In genomic region chr2:108377815-108378630, GRCh38 we compare ENCODE assay signal across 10 cellular contexts. TPM values are rescaled to one million over a fixed set of nuclear protein-coding genes. Genes with fewer than 3 reads are reported as not detected.
DNase-seq lines count a peak whose midpoint lies in the region; ATAC-seq and TF ChIP-seq lines count a peak whose summit lies in the region.
"Had no signal": no experiment of that assay in that cellular context is flagged by ENCODE, and none has a peak within 500 bp of the region (broad histone marks: within the 10 kb centered on the region; RNA-seq: fewer than 3 reads in every experiment).

SULT1C4 (plus strand) TSS chr2:108377954; CDS start chr2:108378338, 384 bp downstream.

- peak within 1 kb of the TSS in 1 of 10 donors; percentile 53 for H3K4me3 Mint-ChIP-seq in naive thymus-derived CD4-positive, alpha-beta T cell
- H3K4me3 Mint-ChIP-seq in CD8-positive, alpha-beta T cell: no peak within 1 kb of the TSS

- no peak for TF ChIP-seq EP300 in upper lobe of left lung (IDR thresholded peaks at IDR 0.05)

- no peak within 1 kb of the TSS for H3K4me3 ChIP-seq in naive thymus-derived CD4-positive, alpha-beta T cell (ENCODE audit: low read length)
- H3K4me3 ChIP-seq in upper lobe of left lung: peak within 1 kb of the TSS; percentile 34 to 49 (median 42)
- no peak within 1 kb of the TSS for H3K4me3 ChIP-seq in CD8-positive, alpha-beta T cell (ENCODE audit: low read depth, low read length)

- DNase-seq in UCSD-AML1 (lab: John Stamatoyannopoulos, UW; ENCODE audit: unreplicated experiment) (peak; percentile 77), Right ventricle myocardium inferior (ENCODE audit: missing footprints) (peak; percentile 75), upper lobe of left lung (peak; percentile 23 to 60), NCI-H345 treated with DMSO at 0.1 percent for 48 hours (lab: John Stamatoyannopoulos, UW; ENCODE audit: unreplicated experiment) (no peak), NCI-H2081 (lab: John Stamatoyannopoulos, UW) (no peak), GM03348 (ENCODE audit: low spot score) (no peak)
- no peak for DNase-seq in naive thymus-derived CD4-positive, alpha-beta T cell
- no peak for DNase-seq in CD8-positive, alpha-beta T cell
- DNase-seq: stimulated activated CD4-positive, alpha-beta T cell treated with anti-CD3 and anti-CD28 coated beads, Interleukin-2, amount 100 ng/mL, for 24 hours had no signal

- H3K36me3 ChIP-seq in naive thymus-derived CD4-positive, alpha-beta T cell (ENCODE audit: control insufficient read depth in 2 of 3, insufficient read depth in 3 of 3, low read length in 3 of 3): no peaks in the 10 kb centered on the region
- H3K36me3 ChIP-seq in upper lobe of left lung: peaks cover 0 to 7% (median 0%) of the 10 kb centered on the region in 4 donors
- no peaks in the 10 kb centered on the region for H3K36me3 ChIP-seq in CD8-positive, alpha-beta T cell (ENCODE audit: insufficient read depth, low read length)

- peak within 1 kb of the TSS in 1 of 9 donors; percentile 43 for H3K27ac Mint-ChIP-seq in naive thymus-derived CD4-positive, alpha-beta T cell
- no peak within 1 kb of the TSS for H3K27ac Mint-ChIP-seq in CD8-positive, alpha-beta T cell

- no peaks in the 10 kb centered on the region for H3K27me3 ChIP-seq in naive thymus-derived CD4-positive, alpha-beta T cell (ENCODE audit: control insufficient read depth in 2 of 2, insufficient read depth in 2 of 2, low read length in 2 of 2)
- no peaks in the 10 kb centered on the region for H3K27me3 ChIP-seq in upper lobe of left lung
- no peaks in the 10 kb centered on the region for H3K27me3 ChIP-seq in CD8-positive, alpha-beta T cell (ENCODE audit: insufficient read depth, low read length)

- H3K36me3 Mint-ChIP-seq in naive thymus-derived CD4-positive, alpha-beta T cell: no peaks in the 10 kb centered on the region
- no peaks in the 10 kb centered on the region for H3K36me3 Mint-ChIP-seq in CD8-positive, alpha-beta T cell

- 15 to 20% methylated on average over 11 to 13 of the region's 13 CpGs for WGBS in upper lobe of left lung, 2 donors

- H3K9me3 Mint-ChIP-seq in naive thymus-derived CD4-positive, alpha-beta T cell: no peaks in the 10 kb centered on the region
- no peaks in the 10 kb centered on the region for H3K9me3 Mint-ChIP-seq in CD8-positive, alpha-beta T cell

- ATAC-seq in Right ventricle myocardium inferior (peak; percentile 78), upper lobe of left lung (ENCODE audit: low FRiP score in 2 of 2) (peak; percentile 58 to 70)
- peak; percentile 38 for ATAC-seq in naive thymus-derived CD4-positive, alpha-beta T cell
- no peak for ATAC-seq in CD8-positive, alpha-beta T cell

- peak in 2 of 4 donors; percentile 14 to 35 for TF ChIP-seq POLR2A in upper lobe of left lung (IDR thresholded peaks at IDR 0.05)

- no peak within 1 kb of the TSS for H3K27ac ChIP-seq in naive thymus-derived CD4-positive, alpha-beta T cell (ENCODE audit: low read depth, low read length)
- peak within 1 kb of the TSS; percentile 77 to 93 (median 82) for H3K27ac ChIP-seq in upper lobe of left lung
- no peak within 1 kb of the TSS for H3K27ac ChIP-seq in CD8-positive, alpha-beta T cell (ENCODE audit: low read depth, low read length)

- POLR2A ChIA-PET in naive thymus-derived CD4-positive, alpha-beta T cell (lab: Charles Lee): no interaction called here
- POLR2A ChIA-PET in CD8-positive, alpha-beta T cell (lab: Charles Lee): no interaction called here

- no peaks in the 10 kb centered on the region for H3K9me3 ChIP-seq in naive thymus-derived CD4-positive, alpha-beta T cell (ENCODE audit: control insufficient read depth in 2 of 3, low read length in 3 of 3)
- H3K9me3 ChIP-seq in upper lobe of left lung: no peaks in the 10 kb centered on the region
- no peaks in the 10 kb centered on the region for H3K9me3 ChIP-seq in CD8-positive, alpha-beta T cell (ENCODE audit: low read length)

- peaks cover 0 to 3% (median 0%) of the 10 kb centered on the region in 7 donors for H3K4me1 Mint-ChIP-seq in naive thymus-derived CD4-positive, alpha-beta T cell
- no peaks in the 10 kb centered on the region for H3K4me1 Mint-ChIP-seq in CD8-positive, alpha-beta T cell (ENCODE audit: low read depth)

- H3K4me1 ChIP-seq in naive thymus-derived CD4-positive, alpha-beta T cell (ENCODE audit: control insufficient read depth in 2 of 2, insufficient read depth in 2 of 2, low read length in 2 of 2): no peaks in the 10 kb centered on the region
- peaks cover 0 to 10% (median 5%) of the 10 kb centered on the region in 4 donors for H3K4me1 ChIP-seq in upper lobe of left lung
- no peaks in the 10 kb centered on the region for H3K4me1 ChIP-seq in CD8-positive, alpha-beta T cell (ENCODE audit: insufficient read depth, low read length)

- intact Hi-C loops in Right ventricle myocardium inferior (cut with DNase I): no loop called here
- intact Hi-C loops in naive thymus-derived CD4-positive, alpha-beta T cell (cut with micrococcal nuclease): no loop called here
- intact Hi-C loops in CD8-positive, alpha-beta T cell (cut with DNase I, micrococcal nuclease): no loop called here

- peaks cover 5 to 19% (median 7%) of the 10 kb centered on the region in 5 donors for H3K27me3 Mint-ChIP-seq in naive thymus-derived CD4-positive, alpha-beta T cell
- peaks cover 8% of the 10 kb centered on the region for H3K27me3 Mint-ChIP-seq in CD8-positive, alpha-beta T cell (ENCODE audit: low read depth)

- TF ChIP-seq CTCF in upper lobe of left lung (IDR thresholded peaks at IDR 0.05): no peak
- TF ChIP-seq CTCF in CD8-positive, alpha-beta T cell (IDR thresholded peaks at IDR 0.05): no peak

- CTCF ChIA-PET in naive thymus-derived CD4-positive, alpha-beta T cell (lab: Charles Lee): no interaction called here
- CTCF ChIA-PET in CD8-positive, alpha-beta T cell (lab: Charles Lee): interaction anchor here (1.1 kb wide), 1 partner anchor 14 kb away, joined by 3 read pairs; no protein-coding TSS in a partner anchor

RNA-seq across cellular contexts. Expression of gene SULT1C4, which starts in this region (rescaled TPM):
- 2.0 TPM for total RNA-seq in Right ventricle myocardium inferior
- under 1 TPM in 1 of 5 experiments, not detected in 4; 0.78 TPM for total RNA-seq in naive thymus-derived CD4-positive, alpha-beta T cell
- polyA plus RNA-seq in naive thymus-derived CD4-positive, alpha-beta T cell: not detected
- total RNA-seq in upper lobe of left lung: 10 to 100 TPM in 2 of 6 donors, 1 to 10 TPM in 4; 4.3 to 15.4 (median 9.0) TPM
- not detected for total RNA-seq in CD8-positive, alpha-beta T cell
- total RNA-seq: HT1080 had no signal

Comparison
In these comparisons a context has a peak if more than half of its experiments do, and no peak if none do; other contexts are left out.
1. Peak in ATAC-seq in naive thymus-derived CD4-positive, alpha-beta T cell; RNA of the gene not detected or under 1 TPM.
2. DNase-seq: peak in UCSD-AML1 (single experiment), Right ventricle myocardium inferior (single experiment) and upper lobe of left lung (2 of 2); none in naive thymus-derived CD4-positive, alpha-beta T cell (0 of 9), CD8-positive, alpha-beta T cell (0 of 7), NCI-H345 treated with DMSO at 0.1 percent for 48 hours (single experiment), NCI-H2081 (0 of 2) and GM03348 (single experiment).
3. H3K27ac ChIP-seq: peak in upper lobe of left lung (4 of 4); none in naive thymus-derived CD4-positive, alpha-beta T cell (single experiment) and CD8-positive, alpha-beta T cell (single experiment).
4. H3K4me3 ChIP-seq: peak in upper lobe of left lung (4 of 4); none in naive thymus-derived CD4-positive, alpha-beta T cell (single experiment) and CD8-positive, alpha-beta T cell (single experiment).